ENCODE assay signal across 8 cellular contexts in genomic region chr22:24155597-24156145, GRCh38. TPM values are rescaled to one million over a fixed set of nuclear protein-coding genes. Genes with fewer than 3 reads are reported as not detected.
DNase-seq lines count a peak whose midpoint lies in the region; ATAC-seq and TF ChIP-seq lines count a peak whose summit lies in the region.

No MANE protein-coding gene starts in this region.

- H3K4me1 ChIP-seq in upper lobe of left lung, result peaks cover 49 to 81% (median 69%) of the 10 kb centered on the region in 4 donors

- no peaks in the 10 kb centered on the region for H3K27me3 ChIP-seq in upper lobe of left lung

- 0 to 1% methylated on average over 2 to 16 of the region's 43 CpGs for WGBS in upper lobe of left lung, 2 donors

- peak; percentile 46 for ATAC-seq in HG02885 (IDR thresholded peaks at IDR 0.05; ENCODE audit: poor library complexity, unreplicated experiment)
- ATAC-seq in natural killer cell treated with Interleukin-12 subunit alpha and Interleukin-12 subunit beta and Interleukin-15 and Interleukin-18, amount 100 ng/mL, for 72 hours, result peak; percentile 67 to 74
- ATAC-seq in upper lobe of left lung (ENCODE audit: low FRiP score in 2 of 2), result peak; percentile 75 to 89

- H3K9me3 Mint-ChIP-seq in natural killer cell treated with Interleukin-12 subunit alpha and Interleukin-12 subunit beta and Interleukin-15 and Interleukin-18, amount 100 ng/mL, for 72 hours, result no peaks in the 10 kb centered on the region

- DNase-seq in NCI-H2227 (lab: John Stamatoyannopoulos, UW; ENCODE audit: unreplicated experiment), result peak; percentile 26
- DNase-seq in NCI-H2227 treated with DMSO at 0.1 percent for 48 hours (lab: John Stamatoyannopoulos, UW), result no peak
- DNase-seq in OCI-M1 (lab: John Stamatoyannopoulos, UW), result peak; percentile 80
- DNase-seq in activated effector memory CD4-positive, alpha-beta T cell treated with Interleukin-2 at 50 U/mL for 16 hours, result peak; percentile 18
- DNase-seq in foreskin fibroblast, result peak; percentile 75 to 92
- no peak for DNase-seq in natural killer cell treated with Interleukin-12 subunit alpha and Interleukin-12 subunit beta and Interleukin-15 and Interleukin-18, amount 100 ng/mL, for 72 hours (ENCODE audit: low spot score)
- peak; percentile 85 to 95 for DNase-seq in upper lobe of left lung

- H3K4me3 ChIP-seq in foreskin fibroblast (ENCODE audit: low read depth in 1 of 2, low read length in 2 of 2) (peak overlapping the region; percentile 92 to 97), upper lobe of left lung (peak overlapping the region; percentile 66 to 93 (median 79))

- H3K9me3 ChIP-seq in upper lobe of left lung, result no peaks in the 10 kb centered on the region

- H3K4me3 Mint-ChIP-seq in natural killer cell treated with Interleukin-12 subunit alpha and Interleukin-12 subunit beta and Interleukin-15 and Interleukin-18, amount 100 ng/mL, for 72 hours, result peak overlapping the region; percentile 82

- peak overlapping the region in 1 of 2 donors; percentile 72 for H3K27ac Mint-ChIP-seq in natural killer cell treated with Interleukin-12 subunit alpha and Interleukin-12 subunit beta and Interleukin-15 and Interleukin-18, amount 100 ng/mL, for 72 hours

- H3K27me3 Mint-ChIP-seq in natural killer cell treated with Interleukin-12 subunit alpha and Interleukin-12 subunit beta and Interleukin-15 and Interleukin-18, amount 100 ng/mL, for 72 hours, result no peaks in the 10 kb centered on the region

- peaks cover 53 to 63% of the 10 kb centered on the region in 2 donors for H3K4me1 Mint-ChIP-seq in natural killer cell treated with Interleukin-12 subunit alpha and Interleukin-12 subunit beta and Interleukin-15 and Interleukin-18, amount 100 ng/mL, for 72 hours (ENCODE audit: low read depth in 2 of 2)

- no peak for TF ChIP-seq EP300 in upper lobe of left lung (IDR thresholded peaks at IDR 0.05)

- TF ChIP-seq CTCF in foreskin fibroblast (IDR thresholded peaks at IDR 0.05; ENCODE audit: low read depth, low read length) (peak; percentile 54), upper lobe of left lung (IDR thresholded peaks at IDR 0.05) (peak in 5 of 6 experiments; percentile 18 to 70 (median 60))

- peaks cover 0 to 4% (median 0%) of the 10 kb centered on the region in 4 donors for H3K36me3 ChIP-seq in upper lobe of left lung

- H3K36me3 Mint-ChIP-seq in natural killer cell treated with Interleukin-12 subunit alpha and Interleukin-12 subunit beta and Interleukin-15 and Interleukin-18, amount 100 ng/mL, for 72 hours, result no peaks in the 10 kb centered on the region

- peak overlapping the region; percentile 84 to 90 (median 86) for H3K27ac ChIP-seq in upper lobe of left lung

- TF ChIP-seq POLR2A in upper lobe of left lung (IDR thresholded peaks at IDR 0.05), result peak in 1 of 4 donors; percentile 47

RNA-seq across cellular contexts. Expression of gene SUSD2, which starts 25.6 kb away (rescaled TPM):
- 1 to 10 TPM; 2.4 to 2.7 TPM for total RNA-seq in natural killer cell treated with Interleukin-12 subunit alpha and Interleukin-12 subunit beta and Interleukin-15 and Interleukin-18, amount 100 ng/mL, for 72 hours
- 100 to 1,000 TPM; 191 to 645 (median 348) TPM for total RNA-seq in upper lobe of left lung

Comparison
In these comparisons a context has a peak if more than half of its experiments do, and no peak if none do; other contexts are left out.
1. DNase-seq: peak in NCI-H2227 (single experiment), OCI-M1 (single experiment), activated effector memory CD4-positive, alpha-beta T cell treated with Interleukin-2 at 50 U/mL for 16 hours (single experiment), foreskin fibroblast (2 of 2) and upper lobe of left lung (2 of 2); none in NCI-H2227 treated with DMSO at 0.1 percent for 48 hours (single experiment) and natural killer cell treated with Interleukin-12 subunit alpha and Interleukin-12 subunit beta and Interleukin-15 and Interleukin-18, amount 100 ng/mL, for 72 hours (single experiment).
2. RNA of gene SUSD2, which starts 25.6 kb away (total RNA-seq): 191 to 645 TPM in upper lobe of left lung; 2.4 to 2.7 TPM in natural killer cell treated with Interleukin-12 subunit alpha and Interleukin-12 subunit beta and Interleukin-15 and Interleukin-18, amount 100 ng/mL, for 72 hours; every median in the first group is over 10 times any median in the second.
3. Peak in every context shown above with its lines, with median percentiles within 50 percentile points of each other: ATAC-seq.